27 cellular contexts compared by ENCODE assay signal in genomic region chr2:133668547-133668946, GRCh38.
"Had no signal": no experiment of that assay in that cellular context is flagged by ENCODE, and none has a peak within 500 bp of the region (broad histone marks: within the 10 kb centered on the region; RNA-seq: fewer than 3 reads in every experiment).

No MANE protein-coding gene starts in this region.

- H3K4me3 ChIP-seq: stomach, suprapubic skin, testis, thoracic aorta, thyroid gland, tibial artery, tibial nerve, transverse colon, upper lobe of left lung, upper lobe of right lung, uterus, vagina had no signal

- DNase-seq: stimulated activated CD4-positive, alpha-beta T cell treated with anti-CD3 and anti-CD28 coated beads, Interleukin-2, amount 100 ng/mL, for 48 hours; stimulated activated CD4-positive, alpha-beta T cell treated with anti-CD3 and anti-CD28 coated beads, Interleukin-4, amount 100 ng/mL, for 24 hours; stimulated activated CD4-positive, alpha-beta T cell treated with anti-CD3 and anti-CD28 coated beads, Interleukin-4, amount 100 ng/mL, for 4 hours; stimulated activated CD8-positive, alpha-beta memory T cell treated with anti-CD3 and anti-CD28 coated beads, Interleukin-4, amount 100 ng/mL, for 48 hours; stimulated activated naive B cell treated with anti-CD40 and anti-IgM and Interleukin-4, amounts not matched to agents 10 μg/mL and 1 μg/mL and 100 μg/mL, for 72 hours; stimulated activated naive CD4-positive, alpha-beta T cell; stimulated activated naive CD4-positive, alpha-beta T cell treated with Interleukin-2 at 50 U/mL for 16 hours; stimulated activated naive CD8-positive, alpha-beta T cell treated with anti-CD3 and anti-CD28 coated beads, Interleukin-15, amount 100 ng/mL, for 72 hours; stimulated activated naive CD8-positive, alpha-beta T cell treated with anti-CD3 and anti-CD28 coated beads, Interleukin-15, Interleukin-2, amounts not matched to agents 100 U/mL and 50 U/mL, for 24 hours; stomach; substantia nigra; testis; thyroid gland; tibial artery; transverse colon; trophoblast cell; upper lobe of left lung; upper lobe of right lung; uterus had no signal

- H3K9me3 ChIP-seq: suprapubic skin, testis, thoracic aorta, thyroid gland, transverse colon, upper lobe of right lung, vagina had no signal

- ATAC-seq: stimulated activated effector memory CD8-positive, alpha-beta T cell treated with anti-CD3 and anti-CD28 coated beads, Interleukin-12 subunit alpha, Interleukin-12 subunit beta, amount 100 ng/mL, for 72 hours; stimulated activated memory B cell treated with anti-CD40 and anti-IgM and Interleukin-4, amounts not matched to agents 10 μg/mL and 1 μg/mL and 100 μg/mL, for 72 hours; stimulated activated naive B cell treated with anti-CD40 and anti-IgM and Interleukin-4, amounts not matched to agents 10 μg/mL and 1 μg/mL and 100 μg/mL, for 72 hours; stimulated activated naive CD8-positive, alpha-beta T cell treated with anti-CD3 and anti-CD28 coated beads, Interleukin-15, amount 100 ng/mL, for 72 hours; stimulated activated naive CD8-positive, alpha-beta T cell treated with anti-CD3 and anti-CD28 coated beads, Interleukin-15, Interleukin-2, amounts not matched to agents 100 U/mL and 50 U/mL, for 24 hours; upper lobe of right lung had no signal

- H3K9me3 Mint-ChIP-seq: type B pancreatic cell had no signal

- H3K4me1 ChIP-seq: suprapubic skin, testis, upper lobe of left lung, uterus, vagina had no signal

- H3K27ac Mint-ChIP-seq: stimulated activated effector memory CD8-positive, alpha-beta T cell treated with anti-CD3 and anti-CD28 coated beads, Interleukin-12 subunit alpha, Interleukin-12 subunit beta, amount 100 ng/mL, for 72 hours; stimulated activated memory B cell treated with anti-CD40 and anti-IgM and Interleukin-4, amounts not matched to agents 10 μg/mL and 1 μg/mL and 100 μg/mL, for 72 hours; stimulated activated naive B cell treated with anti-CD40 and anti-IgM and Interleukin-4, amounts not matched to agents 10 μg/mL and 1 μg/mL and 100 μg/mL, for 72 hours; stimulated activated naive CD8-positive, alpha-beta T cell treated with anti-CD3 and anti-CD28 coated beads, Interleukin-15, amount 100 ng/mL, for 72 hours; stimulated activated naive CD8-positive, alpha-beta T cell treated with anti-CD3 and anti-CD28 coated beads, Interleukin-15, Interleukin-2, amounts not matched to agents 100 ng/mL and 50 ng/mL, for 24 hours; type B pancreatic cell had no signal

- H3K4me1 Mint-ChIP-seq: stimulated activated effector memory CD8-positive, alpha-beta T cell treated with anti-CD3 and anti-CD28 coated beads, Interleukin-12 subunit alpha, Interleukin-12 subunit beta, amount 100 ng/mL, for 72 hours; stimulated activated memory B cell treated with anti-CD40 and anti-IgM and Interleukin-4, amounts not matched to agents 10 μg/mL and 1 μg/mL and 100 μg/mL, for 72 hours; stimulated activated naive B cell treated with anti-CD40 and anti-IgM and Interleukin-4, amounts not matched to agents 10 μg/mL and 1 μg/mL and 100 μg/mL, for 72 hours; stimulated activated naive CD8-positive, alpha-beta T cell treated with anti-CD3 and anti-CD28 coated beads, Interleukin-15, amount 100 ng/mL, for 72 hours had no signal

- H3K36me3 ChIP-seq: stomach, suprapubic skin, thoracic aorta, thyroid gland, tibial artery, tibial nerve, transverse colon, upper lobe of left lung, upper lobe of right lung, uterus, vagina had no signal

- H3K27me3 Mint-ChIP-seq: stimulated activated memory B cell treated with anti-CD40 and anti-IgM and Interleukin-4, amounts not matched to agents 10 μg/mL and 1 μg/mL and 100 μg/mL, for 72 hours; stimulated activated naive B cell treated with anti-CD40 and anti-IgM and Interleukin-4, amounts not matched to agents 10 μg/mL and 1 μg/mL and 100 μg/mL, for 72 hours; stimulated activated naive CD8-positive, alpha-beta T cell treated with anti-CD3 and anti-CD28 coated beads, Interleukin-15, Interleukin-2, amounts not matched to agents 100 ng/mL and 50 ng/mL, for 24 hours; type B pancreatic cell had no signal

- H3K4me3 Mint-ChIP-seq: stimulated activated effector memory CD8-positive, alpha-beta T cell treated with anti-CD3 and anti-CD28 coated beads, Interleukin-12 subunit alpha, Interleukin-12 subunit beta, amount 100 ng/mL, for 72 hours; stimulated activated memory B cell treated with anti-CD40 and anti-IgM and Interleukin-4, amounts not matched to agents 10 μg/mL and 1 μg/mL and 100 μg/mL, for 72 hours; stimulated activated naive B cell treated with anti-CD40 and anti-IgM and Interleukin-4, amounts not matched to agents 10 μg/mL and 1 μg/mL and 100 μg/mL, for 72 hours; stimulated activated naive CD8-positive, alpha-beta T cell treated with anti-CD3 and anti-CD28 coated beads, Interleukin-15, amount 100 ng/mL, for 72 hours; stimulated activated naive CD8-positive, alpha-beta T cell treated with anti-CD3 and anti-CD28 coated beads, Interleukin-15, Interleukin-2, amounts not matched to agents 100 ng/mL and 50 ng/mL, for 24 hours; type B pancreatic cell had no signal

- H3K27ac ChIP-seq: stomach, suprapubic skin, testis, thoracic aorta, thyroid gland, tibial artery, tibial nerve, transverse colon, upper lobe of left lung, upper lobe of right lung, uterus, vagina had no signal

- H3K36me3 Mint-ChIP-seq: stimulated activated effector memory CD8-positive, alpha-beta T cell treated with anti-CD3 and anti-CD28 coated beads, Interleukin-12 subunit alpha, Interleukin-12 subunit beta, amount 100 ng/mL, for 72 hours; stimulated activated memory B cell treated with anti-CD40 and anti-IgM and Interleukin-4, amounts not matched to agents 10 μg/mL and 1 μg/mL and 100 μg/mL, for 72 hours; stimulated activated naive B cell treated with anti-CD40 and anti-IgM and Interleukin-4, amounts not matched to agents 10 μg/mL and 1 μg/mL and 100 μg/mL, for 72 hours; type B pancreatic cell had no signal
